In the genomic region with DNA sequence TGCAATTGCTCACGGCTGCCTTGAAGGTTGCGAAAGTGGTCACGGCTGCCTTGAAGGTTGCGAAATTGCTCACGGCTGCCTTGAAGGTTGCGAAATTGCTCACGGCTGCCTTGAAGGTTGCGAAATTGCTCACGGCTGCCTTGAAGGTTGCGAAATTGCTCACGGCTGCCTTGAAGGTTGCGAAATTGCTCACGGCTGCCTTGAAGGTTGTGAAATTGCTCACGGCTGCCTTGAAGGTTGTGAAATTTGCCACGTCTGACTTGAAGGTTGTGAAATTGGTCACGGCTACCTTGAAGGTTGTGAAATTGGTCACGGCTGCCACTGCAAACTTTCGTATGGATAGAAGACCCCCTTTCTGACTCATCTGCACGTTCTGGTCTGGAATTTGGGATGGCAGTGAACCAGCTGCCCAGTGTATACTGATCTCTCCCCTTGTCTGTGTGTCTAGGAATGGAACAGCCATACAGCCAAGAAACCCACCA, we compare ENCODE assay signal across 1 cellular context.
A peak's percentile ranks its signal among the peaks of the same experiment; 100 is the strongest.
TF ChIP-seq lines count a peak whose summit lies in the region.

No MANE protein-coding gene starts in this region.

TF ChIP-seq in A549, 52 proteins besides CTCF, POLR2A, EP300 and RAD21 (continued from another document):
- 0 out of 2 replicates have a peak, but pooled peaks have one; percentile 15 for TF ChIP-seq GATA3 (IDR thresholded peaks at IDR 0.05; ENCODE audit: borderline replicate concordance)
- TF ChIP-seq, protein P1, sequence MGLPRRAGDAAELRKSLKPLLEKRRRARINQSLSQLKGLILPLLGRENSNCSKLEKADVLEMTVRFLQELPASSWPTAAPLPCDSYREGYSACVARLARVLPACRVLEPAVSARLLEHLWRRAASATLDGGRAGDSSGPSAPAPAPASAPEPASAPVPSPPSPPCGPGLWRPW (IDR thresholded peaks at IDR 0.05), result peak; percentile 90
